ENCODE assay signal across 16 cellular contexts in the genomic region with DNA sequence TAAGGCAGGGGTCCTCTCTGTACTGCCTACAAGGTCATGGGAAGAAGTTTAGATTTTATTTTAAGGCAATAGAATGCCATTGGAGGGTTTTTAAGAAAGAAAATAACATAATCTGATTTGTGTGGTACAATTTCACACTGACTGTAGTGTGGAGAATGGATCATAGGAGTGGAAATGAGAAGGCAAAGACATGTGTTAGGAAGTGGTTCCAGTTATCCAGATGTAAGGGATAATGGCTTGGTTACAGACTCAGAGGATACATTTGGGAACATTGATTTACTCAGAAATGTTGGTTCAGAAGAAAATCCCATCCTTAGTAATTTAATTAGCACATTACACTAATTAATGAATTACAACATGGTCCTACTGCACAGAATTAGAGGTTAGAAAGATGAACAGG.
"Had no signal": no experiment of that assay in that cellular context is flagged by ENCODE, and none has a peak within 500 bp of the region (broad histone marks: within the 10 kb centered on the region; RNA-seq: fewer than 3 reads in every experiment).

No MANE protein-coding gene starts in this region.

- DNase-seq: NCI-H1092 treated with DMSO at 0.1 percent for 48 hours, NCI-H1436, NCI-H187, NCI-H2029, NCI-H2081 treated with DMSO at 0.1 percent for 48 hours, NCI-H226, NCI-H446, NCI-H510A, NCI-H524 treated with DMSO at 0.1 percent for 48 hours, Right ventricle myocardium superior, RPMI8226, SIG-M5, SK-N-SH, SW 1271 had no signal

- H3K36me3 Mint-ChIP-seq: IgD-negative memory B cell had no signal

- H3K27ac Mint-ChIP-seq: IgD-negative memory B cell had no signal

- H3K27me3 Mint-ChIP-seq: IgD-negative memory B cell had no signal

- H3K4me3 Mint-ChIP-seq: IgD-negative memory B cell had no signal

- ATAC-seq: K562 had no signal
